ENCODE assay signal across 11 cellular contexts in the genomic region with DNA sequence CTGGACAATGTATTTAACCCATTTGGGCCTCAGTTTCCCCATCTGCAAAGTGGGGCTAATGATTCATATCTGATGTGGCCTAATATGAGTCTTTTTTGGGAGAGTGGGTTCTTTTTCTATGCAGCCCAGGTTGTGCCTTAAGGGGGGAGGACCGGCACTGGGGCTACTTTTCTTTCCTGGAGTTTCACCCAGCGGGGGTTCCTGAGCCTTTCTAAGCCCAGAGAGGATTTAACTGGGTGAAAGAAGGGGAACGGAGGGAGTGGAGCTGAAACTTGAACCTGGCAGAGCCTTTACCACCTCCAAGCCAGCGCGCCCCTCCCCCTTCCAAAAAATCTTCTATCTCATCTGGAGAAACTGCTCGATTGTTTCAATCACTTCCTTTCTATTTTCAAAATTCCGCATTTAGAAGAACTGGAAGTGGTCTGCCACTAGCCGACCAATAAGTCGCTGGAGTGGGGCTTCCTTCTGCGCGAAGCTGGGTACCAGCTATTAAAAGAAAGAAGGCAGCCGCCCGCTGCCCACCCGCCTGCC.
A peak's percentile ranks its signal among the peaks of the same experiment; 100 is the strongest.
DNase-seq lines count a peak whose midpoint lies in the region; ATAC-seq and TF ChIP-seq lines count a peak whose summit lies in the region.
"Had no signal": no experiment of that assay in that cellular context is flagged by ENCODE, and none has a peak within 500 bp of the region (broad histone marks: within the 10 kb centered on the region; RNA-seq: fewer than 3 reads in every experiment).

No MANE protein-coding gene starts in this region.

- H3K4me3 ChIP-seq in urinary bladder (ENCODE audit: low read depth, low read length): peak overlapping the region; percentile 59

- no peak for TF ChIP-seq CTCF in endothelial cell (IDR thresholded peaks at IDR 0.05; ENCODE audit: unreplicated experiment)
- TF ChIP-seq CTCF in nephron progenitor cell (IDR thresholded peaks at IDR 0.05): no peak

- H3K36me3 Mint-ChIP-seq in endothelial cell (ENCODE audit: low read depth, unreplicated experiment) (peaks cover 4% of the 10 kb centered on the region), nephron progenitor cell (ENCODE audit: low read depth) (no peaks in the 10 kb centered on the region)
- H3K36me3 Mint-ChIP-seq: stimulated activated naive B cell treated with anti-CD40 and anti-IgM and Interleukin-4, amounts not matched to agents 10 μg/mL and 1 μg/mL and 100 μg/mL, for 72 hours had no signal

- H3K36me3 ChIP-seq in urinary bladder (ENCODE audit: insufficient read depth): no peaks in the 10 kb centered on the region

- intact Hi-C loops in cardiac septum (cut with DNase I) (no loop called here), left cardiac atrium (cut with DNase I) (no loop called here)

- H3K4me1 Mint-ChIP-seq in endothelial cell (ENCODE audit: unreplicated experiment) (peaks cover 11% of the 10 kb centered on the region), nephron progenitor cell (peaks cover 54% of the 10 kb centered on the region)

- H3K4me1 ChIP-seq in urinary bladder (ENCODE audit: insufficient read depth): no peaks in the 10 kb centered on the region

- WGBS in urinary bladder: 24% methylated on average over 14 of the region's 14 CpGs

- no peak for ATAC-seq in left cardiac atrium
- ATAC-seq in HG03039 (IDR thresholded peaks at IDR 0.05; ENCODE audit: unreplicated experiment): no peak
- no peak for ATAC-seq in HG02763 (IDR thresholded peaks at IDR 0.05; ENCODE audit: unreplicated experiment)
- ATAC-seq: activated T-cell treated with anti-CD3 and anti-CD28 coated beads, Interleukin-2, amount 50 U/mL, for 4 hours; stimulated activated naive B cell treated with anti-CD40 and anti-IgM and Interleukin-4, amounts not matched to agents 10 μg/mL and 1 μg/mL and 100 μg/mL, for 72 hours had no signal

- H3K27me3 Mint-ChIP-seq in endothelial cell (ENCODE audit: unreplicated experiment) (peaks cover 14% of the 10 kb centered on the region), nephron progenitor cell (ENCODE audit: low read depth, poor library complexity) (peaks cover 65% of the 10 kb centered on the region)

- no peak overlapping the region for H3K27ac Mint-ChIP-seq in endothelial cell (ENCODE audit: unreplicated experiment)
- no peak overlapping the region for H3K27ac Mint-ChIP-seq in nephron progenitor cell
- H3K27ac Mint-ChIP-seq: stimulated activated naive B cell treated with anti-CD40 and anti-IgM and Interleukin-4, amounts not matched to agents 10 μg/mL and 1 μg/mL and 100 μg/mL, for 72 hours had no signal

- no peaks in the 10 kb centered on the region for H3K9me3 Mint-ChIP-seq in endothelial cell (ENCODE audit: unreplicated experiment)
- no peaks in the 10 kb centered on the region for H3K9me3 Mint-ChIP-seq in nephron progenitor cell
- H3K9me3 Mint-ChIP-seq: activated T-cell treated with anti-CD3 and anti-CD28 coated beads, Interleukin-2, amount 50 U/mL, for 4 hours; stimulated activated naive B cell treated with anti-CD40 and anti-IgM and Interleukin-4, amounts not matched to agents 10 μg/mL and 1 μg/mL and 100 μg/mL, for 72 hours had no signal

- no peak overlapping the region for H3K27ac ChIP-seq in urinary bladder (ENCODE audit: low read depth)

- DNase-seq in cardiac septum (ENCODE audit: low spot score): peak; percentile 29
- no peak for DNase-seq in left cardiac atrium
- no peak for DNase-seq in endothelial cell (ENCODE audit: low spot score)
- DNase-seq in nephron progenitor cell: no peak
- no peak for DNase-seq in NCI-H2227 (lab: John Stamatoyannopoulos, UW; ENCODE audit: unreplicated experiment)
- DNase-seq: activated T-cell treated with anti-CD3 and anti-CD28 coated beads, Interleukin-2, amount 50 U/mL, for 4 hours; dermis blood vessel endothelial cell; stimulated activated naive B cell treated with anti-CD40 and anti-IgM and Interleukin-4, amounts not matched to agents 10 μg/mL and 1 μg/mL and 100 μg/mL, for 72 hours had no signal

- H3K4me3 Mint-ChIP-seq in endothelial cell (ENCODE audit: unreplicated experiment): peak overlapping the region; percentile 53
- peak overlapping the region; percentile 77 for H3K4me3 Mint-ChIP-seq in nephron progenitor cell
- H3K4me3 Mint-ChIP-seq: activated T-cell treated with anti-CD3 and anti-CD28 coated beads, Interleukin-2, amount 50 U/mL, for 4 hours; stimulated activated naive B cell treated with anti-CD40 and anti-IgM and Interleukin-4, amounts not matched to agents 10 μg/mL and 1 μg/mL and 100 μg/mL, for 72 hours had no signal
